In genomic region chr11:27705873-27706820, GRCh38 we compare ENCODE assay signal across 1 cellular context.
TF ChIP-seq lines count a peak whose summit lies in the region.

No MANE protein-coding gene starts in this region.

TF ChIP-seq in GM23338, 12 proteins besides CTCF, POLR2A, EP300 and RAD21 (continued from another document):
- TF ChIP-seq ZNF462 (CRISPR knock-in tag; IDR thresholded peaks at IDR 0.05) (no peak), JUNB (IDR thresholded peaks at IDR 0.05; ENCODE audit: unreplicated experiment) (no peak), EZH2 (IDR thresholded peaks at IDR 0.05; ENCODE audit: low read depth, unreplicated experiment) (no peak), NANOG (IDR thresholded peaks at IDR 0.05; ENCODE audit: borderline replicate concordance) (no peak), EZH2phosphoT487 (IDR thresholded peaks at IDR 0.05; ENCODE audit: unreplicated experiment) (no peak), ZNF331 (CRISPR knock-in tag; IDR thresholded peaks at IDR 0.05; ENCODE audit: low read depth) (no peak), REST (IDR thresholded peaks at IDR 0.05; ENCODE audit: unreplicated experiment) (no peak)
